In the genomic region with DNA sequence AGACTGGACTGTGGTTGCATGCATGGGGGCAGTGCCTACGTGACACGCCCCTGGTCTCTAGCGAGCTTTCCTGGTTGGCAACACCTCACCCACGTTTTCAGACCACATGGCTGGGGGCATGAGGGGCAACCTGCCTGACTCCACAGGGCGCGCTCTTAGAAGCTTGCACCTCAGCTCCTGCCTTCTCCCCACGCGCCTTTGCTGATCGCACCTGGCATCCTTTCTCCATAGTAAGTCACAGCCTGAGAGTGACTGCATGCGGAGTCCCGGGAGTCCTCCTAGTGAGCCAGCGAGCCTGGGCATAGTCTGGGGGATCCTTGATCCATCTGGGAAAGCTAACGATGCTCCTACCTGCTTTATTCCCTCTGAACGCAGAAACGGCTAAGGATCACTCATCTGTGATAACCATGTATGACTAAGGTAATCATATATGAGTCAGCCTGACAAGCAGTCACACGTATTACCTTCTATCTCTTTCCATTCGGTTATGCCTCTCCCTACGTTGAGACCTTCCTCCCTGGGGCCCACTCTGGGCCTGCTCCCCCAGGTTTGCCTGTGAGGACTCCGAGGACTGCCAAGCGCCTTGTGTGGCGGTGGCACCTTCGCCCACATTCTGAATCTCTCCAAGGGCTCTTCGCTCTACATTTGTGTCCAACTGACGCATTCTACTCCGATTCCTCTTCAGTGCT, we compare ENCODE assay signal across 19 cellular contexts. TPM values are rescaled to one million over a fixed set of nuclear protein-coding genes. Genes with fewer than 3 reads are reported as not detected.
DNase-seq lines count a peak whose midpoint lies in the region; ATAC-seq and TF ChIP-seq lines count a peak whose summit lies in the region.
"Had no signal": no experiment of that assay in that cellular context is flagged by ENCODE, and none has a peak within 500 bp of the region (broad histone marks: within the 10 kb centered on the region; RNA-seq: fewer than 3 reads in every experiment).

No MANE protein-coding gene starts in this region.

- H3K27me3 ChIP-seq in GM23338 (ENCODE audit: insufficient read depth) (peaks cover 10% of the 10 kb centered on the region), mammary epithelial cell (ENCODE audit: insufficient read depth, low read length) (no peaks in the 10 kb centered on the region), neuronal stem cell (ENCODE audit: control insufficient read depth in 3 of 3, insufficient read depth in 3 of 3, low read depth in 1 of 3, low read length in 3 of 3) (peaks cover 0 to 8% (median 0%) of the 10 kb centered on the region in 3 experiments), MG63 (no peaks in the 10 kb centered on the region)
- H3K27me3 ChIP-seq in CD8-positive, alpha-beta T cell (ENCODE audit: insufficient read depth, low read length), result no peaks in the 10 kb centered on the region
- H3K27me3 ChIP-seq: pancreas had no signal

- no peaks in the 10 kb centered on the region for H3K9me2 ChIP-seq in GM23338 (ENCODE audit: insufficient read depth)

- no peak overlapping the region for H2BK5ac ChIP-seq in neuronal stem cell (ENCODE audit: low read length)

- no peak for TF ChIP-seq CTCF in GM23338 (conservative IDR thresholded peaks at IDR 0.05; ENCODE audit: low read depth in 2 of 2)
- no peak for TF ChIP-seq CTCF in mammary epithelial cell (conservative IDR thresholded peaks at IDR 0.05 in 1 of 2, IDR thresholded peaks at IDR 0.05 in 1 of 2; ENCODE audit: extremely low read depth in 1 of 2, insufficient read depth in 1 of 2, low read depth in 1 of 2, low read length in 2 of 2)
- TF ChIP-seq CTCF in CD8-positive, alpha-beta T cell (IDR thresholded peaks at IDR 0.05), result no peak

- no peak for DNase-seq in GM23338 (ENCODE audit: low spot score)
- peak; percentile 75 for DNase-seq in NCI-H226
- peak; percentile 71 for DNase-seq in mammary epithelial cell
- DNase-seq in neuronal stem cell (ENCODE audit: low spot score), result no peak
- DNase-seq in CD8-positive, alpha-beta T cell, result no peak
- no peak for DNase-seq in MG63
- DNase-seq: activated CD8-positive, alpha-beta T cell treated with anti-CD3 and anti-CD28 coated beads for 36 hours; activated naive CD4-positive, alpha-beta T cell treated with Interleukin-2 at 50 U/mL for 16 hours; central memory CD4-positive, alpha-beta T cell; COR-L47; H9; left cardiac atrium; naive thymus-derived CD8-positive, alpha-beta T cell; NCI-H2227 treated with DMSO at 0.1 percent for 48 hours; stimulated activated naive CD4-positive, alpha-beta T cell treated with Interleukin-2 at 50 U/mL for 16 hours; T-helper 2 cell; transverse colon had no signal

- H3K79me1 ChIP-seq in neuronal stem cell (ENCODE audit: low read depth, low read length), result peaks cover 3% of the 10 kb centered on the region

- intact Hi-C loops in mammary epithelial cell (cut with micrococcal nuclease), result no loop called here
- intact Hi-C loops in CD8-positive, alpha-beta T cell (cut with DNase I, micrococcal nuclease), result no loop called here

- H2BK15ac ChIP-seq in neuronal stem cell (ENCODE audit: low read length), result no peak overlapping the region

- H3K79me2 ChIP-seq in GM23338 (replicated peaks; ENCODE audit: insufficient read depth) (peaks cover 38% of the 10 kb centered on the region), mammary epithelial cell (ENCODE audit: insufficient read depth, low read length) (peaks cover 37% of the 10 kb centered on the region)

- H3K36me3 Mint-ChIP-seq in GM23338 (ENCODE audit: low read depth), result peaks cover 39% of the 10 kb centered on the region
- H3K36me3 Mint-ChIP-seq in CD8-positive, alpha-beta T cell, result peaks cover 38% of the 10 kb centered on the region

- no peak overlapping the region for H3K14ac ChIP-seq in neuronal stem cell (ENCODE audit: low read length)

- no peak overlapping the region for H3K18ac ChIP-seq in neuronal stem cell (ENCODE audit: low read length)

- CTCF ChIA-PET in mammary epithelial cell (lab: Charles Lee; ENCODE audit: low non-redundant PET), result no interaction called here
- CTCF ChIA-PET in CD8-positive, alpha-beta T cell (lab: Charles Lee), result no interaction called here

- H3K27ac ChIP-seq in GM23338 (ENCODE audit: low read depth) (peak overlapping the region; percentile 32; the same call in 1 of the 2 replicates), mammary epithelial cell (ENCODE audit: insufficient read depth, low read depth, low read length) (no peak overlapping the region), neuronal stem cell (replicated peaks; ENCODE audit: low read length) (no peak overlapping the region)
- H3K27ac ChIP-seq in CD8-positive, alpha-beta T cell (ENCODE audit: low read depth, low read length), result no peak overlapping the region
- H3K27ac ChIP-seq: pancreas, transverse colon had no signal

- peaks cover 17% of the 10 kb centered on the region; the same call in 1 of the 2 replicates for H3F3A ChIP-seq in GM23338 (replicated peaks; ENCODE audit: low read depth)

- peaks cover 10% of the 10 kb centered on the region; the same call in 1 of the 2 replicates for H3K4me1 ChIP-seq in GM23338 (ENCODE audit: insufficient read depth)
- H3K4me1 ChIP-seq in mammary epithelial cell (ENCODE audit: insufficient read depth, low read length), result peaks cover 25% of the 10 kb centered on the region
- H3K4me1 ChIP-seq in neuronal stem cell (ENCODE audit: control insufficient read depth in 2 of 2, insufficient read depth in 1 of 2, low read depth in 1 of 2, low read length in 2 of 2), result peaks cover 6 to 9% of the 10 kb centered on the region in 2 donors
- H3K4me1 ChIP-seq in CD8-positive, alpha-beta T cell (ENCODE audit: insufficient read depth, low read length), result peaks cover 13% of the 10 kb centered on the region

- ATAC-seq in GM23338 (no peak), GM18517 (IDR thresholded peaks at IDR 0.05; ENCODE audit: unreplicated experiment) (no peak)
- no peak for ATAC-seq in CD8-positive, alpha-beta T cell
- ATAC-seq: activated CD8-positive, alpha-beta T cell treated with anti-CD3 and anti-CD28 coated beads for 36 hours; left cardiac atrium; naive thymus-derived CD8-positive, alpha-beta T cell; pancreas had no signal

- H3K4ac ChIP-seq in neuronal stem cell (ENCODE audit: low read length), result no peak overlapping the region

- no peak overlapping the region for H2BK120ac ChIP-seq in neuronal stem cell (ENCODE audit: low read depth, low read length)

- H2AK5ac ChIP-seq in neuronal stem cell (ENCODE audit: low read depth, low read length), result no peak overlapping the region

- H4K20me1 ChIP-seq in GM23338 (replicated peaks; ENCODE audit: insufficient read depth) (peaks cover 23% of the 10 kb centered on the region), mammary epithelial cell (ENCODE audit: insufficient read depth, low read length) (peaks cover 2% of the 10 kb centered on the region)

- H3K4me3 ChIP-seq in GM23338, result no peak overlapping the region
- no peak overlapping the region for H3K4me3 ChIP-seq in mammary epithelial cell (replicated peaks in 1 of 3; ENCODE audit: insufficient read depth in 1 of 3, low read depth in 2 of 3, low read length in 3 of 3)
- H3K4me3 ChIP-seq in neuronal stem cell (ENCODE audit: low read length in 2 of 2), result no peak overlapping the region
- H3K4me3 ChIP-seq in CD8-positive, alpha-beta T cell (ENCODE audit: low read depth, low read length), result no peak overlapping the region
- H3K4me3 ChIP-seq in MG63, result no peak overlapping the region
- H3K4me3 ChIP-seq: pancreas, transverse colon had no signal

- peaks cover 7% of the 10 kb centered on the region for H3K27me3 Mint-ChIP-seq in GM23338 (ENCODE audit: insufficient read depth, low read depth, poor library complexity)
- no peaks in the 10 kb centered on the region for H3K27me3 Mint-ChIP-seq in CD8-positive, alpha-beta T cell (ENCODE audit: low read depth)
- H3K27me3 Mint-ChIP-seq: activated CD8-positive, alpha-beta T cell treated with anti-CD3 and anti-CD28 coated beads for 36 hours; naive thymus-derived CD8-positive, alpha-beta T cell had no signal

- H2BK12ac ChIP-seq in neuronal stem cell (ENCODE audit: low read length), result no peak overlapping the region

- no peak overlapping the region for H3K4me3 Mint-ChIP-seq in GM23338
- H3K4me3 Mint-ChIP-seq in CD8-positive, alpha-beta T cell, result no peak overlapping the region
- H3K4me3 Mint-ChIP-seq: activated CD8-positive, alpha-beta T cell treated with anti-CD3 and anti-CD28 coated beads for 36 hours; H9 had no signal

- H3K9me3 Mint-ChIP-seq in GM23338, result no peaks in the 10 kb centered on the region
- H3K9me3 Mint-ChIP-seq in CD8-positive, alpha-beta T cell, result no peaks in the 10 kb centered on the region
- H3K9me3 Mint-ChIP-seq: activated CD8-positive, alpha-beta T cell treated with anti-CD3 and anti-CD28 coated beads for 36 hours; H9; naive thymus-derived CD8-positive, alpha-beta T cell had no signal

- peaks cover 21% of the 10 kb centered on the region for H3K4me1 Mint-ChIP-seq in GM23338
- peaks cover 17% of the 10 kb centered on the region for H3K4me1 Mint-ChIP-seq in CD8-positive, alpha-beta T cell (ENCODE audit: low read depth)

- dilution Hi-C loops in mammary epithelial cell (cut with HindIII; ENCODE audit: low sequenced_read_pairs), result loop anchor here (5.0 to 10.0 kb wide), 3 partner anchors 40 to 80 kb away; partner anchors contain the start of genes COL9A3, GID8 and MRGBP

- no peak overlapping the region for H4K8ac ChIP-seq in neuronal stem cell (ENCODE audit: low read depth, low read length)

- peak overlapping the region; percentile 61 for H3K23ac ChIP-seq in neuronal stem cell (ENCODE audit: low read depth, low read length, poor library complexity)

- H4K91ac ChIP-seq in neuronal stem cell (ENCODE audit: low read depth, low read length, poor library complexity), result no peak overlapping the region

- no peak overlapping the region for H3K27ac Mint-ChIP-seq in GM23338
- no peak overlapping the region for H3K27ac Mint-ChIP-seq in CD8-positive, alpha-beta T cell
- H3K27ac Mint-ChIP-seq: activated CD8-positive, alpha-beta T cell treated with anti-CD3 and anti-CD28 coated beads for 36 hours; naive thymus-derived CD8-positive, alpha-beta T cell had no signal

- POLR2A ChIA-PET in CD8-positive, alpha-beta T cell (lab: Charles Lee), result no interaction called here

- no TSS peak for BruUV-seq in mammary epithelial cell (replicated peaks; lab: Mats Ljungman, UMichigan)

- no peak overlapping the region for H3K9ac ChIP-seq in mammary epithelial cell (ENCODE audit: insufficient read depth, low read length)
- H3K9ac ChIP-seq in neuronal stem cell (ENCODE audit: low read depth, low read length, poor library complexity), result peak overlapping the region; percentile 64

- H3K9me3 ChIP-seq in mammary epithelial cell (replicated peaks; ENCODE audit: insufficient read depth, low read length) (no peaks in the 10 kb centered on the region), neuronal stem cell (replicated peaks in 1 of 2; ENCODE audit: control insufficient read depth in 2 of 2, insufficient read depth in 1 of 2, low read depth in 1 of 2, low read length in 2 of 2) (no peaks in the 10 kb centered on the region), MG63 (no peaks in the 10 kb centered on the region)
- no peaks in the 10 kb centered on the region for H3K9me3 ChIP-seq in CD8-positive, alpha-beta T cell (ENCODE audit: low read length)
- H3K9me3 ChIP-seq: pancreas, transverse colon had no signal

- H3K36me3 ChIP-seq in GM23338 (ENCODE audit: insufficient read depth), result peaks cover 27% of the 10 kb centered on the region
- H3K36me3 ChIP-seq in mammary epithelial cell (ENCODE audit: insufficient read depth, low read length), result no peaks in the 10 kb centered on the region
- H3K36me3 ChIP-seq in neuronal stem cell (replicated peaks in 1 of 2; ENCODE audit: control insufficient read depth in 2 of 2, insufficient read depth in 2 of 2, low read length in 2 of 2), result peaks cover 29 to 71% of the 10 kb centered on the region in 2 donors
- peaks cover 17% of the 10 kb centered on the region for H3K36me3 ChIP-seq in CD8-positive, alpha-beta T cell (ENCODE audit: insufficient read depth, low read length)
- H3K36me3 ChIP-seq in MG63, result peaks cover 63% of the 10 kb centered on the region

- no peak overlapping the region for H2AFZ ChIP-seq in GM23338
- H2AFZ ChIP-seq in mammary epithelial cell (ENCODE audit: low read depth, low read length), result no peak overlapping the region
- no peak overlapping the region for H2AFZ ChIP-seq in neuronal stem cell (ENCODE audit: low read length)

- WGBS in mammary epithelial cell (ENCODE audit: low coverage, missing lambda C conversion rate), result 72% methylated on average over 25 of the region's 25 CpGs
- WGBS in neuronal stem cell (ENCODE audit: extremely low coverage in 2 of 2, insufficient read length in 2 of 2, insufficient replicate concordance in 1 of 2), 2 donors, result no CpG with 5 or more reads among the region's 25 CpGs

- in situ Hi-C loops in mammary epithelial cell (cut with MboI; ENCODE audit: low sequenced_read_pairs in 2 of 2), result no loop called here

- H3K4me2 ChIP-seq in GM23338 (no peak overlapping the region), mammary epithelial cell (ENCODE audit: insufficient read depth, low read depth, low read length) (peak overlapping the region; percentile 10), neuronal stem cell (ENCODE audit: insufficient read depth, low read length, poor library complexity, severe bottlenecking) (no peak overlapping the region)

RNA-seq across cellular contexts. Expression of gene TCFL5, which starts 4.5 kb away (rescaled TPM):
- 18.8 and 19.3 TPM in 2 replicates for total RNA-seq in GM23338 (2014; rRNA removed; shearing (Covaris generic))
- polyA plus RNA-seq in GM23338 (2016; fragmentation: Nextera tagmentation; extraction: Ambion mirVana) (5.4 and 5.8 TPM in 2 replicates), mammary epithelial cell (6.5 TPM)
- total RNA-seq in mammary epithelial cell, result 10 to 100 TPM in 1 of 2 donors, 1 to 10 TPM in 1; 8.1 to 11.7 TPM
- 1.9 TPM for polyA minus RNA-seq in mammary epithelial cell
- 14.5 TPM for polyA plus RNA-seq in neuronal stem cell (2013, experiment 1 of 2)
- 15.3 TPM for polyA plus RNA-seq in neuronal stem cell (2013, experiment 2 of 2)
- 1 to 10 TPM; 4.3 to 4.8 TPM for total RNA-seq in CD8-positive, alpha-beta T cell
- total RNA-seq in MG63 (2014; rRNA removed; shearing (Covaris generic); ENCODE audit: low replicate concordance), result 16.0 and 25.4 TPM in 2 replicates

RNA-seq across cellular contexts. Expression of gene COL9A3, which starts 40.2 kb away (rescaled TPM):
- total RNA-seq in GM23338 (2014; rRNA removed; shearing (Covaris generic)), result 110 and 113 TPM in 2 replicates
- 74.9 and 79.4 TPM in 2 replicates for polyA plus RNA-seq in GM23338 (2016; fragmentation: Nextera tagmentation; extraction: Ambion mirVana)
- under 1 TPM in 1 of 2 donors, not detected in 1; 0.67 TPM for total RNA-seq in mammary epithelial cell
- 0.16 TPM for polyA plus RNA-seq in mammary epithelial cell
- polyA minus RNA-seq in mammary epithelial cell, result not detected
- polyA plus RNA-seq in neuronal stem cell (2013, experiment 1 of 2), result 77.2 TPM
- polyA plus RNA-seq in neuronal stem cell (2013, experiment 2 of 2), result 77.0 TPM
- total RNA-seq in CD8-positive, alpha-beta T cell, result not detected
- 2.8 TPM in 1 of 2 replicates, not detected in the other for total RNA-seq in MG63 (2014; rRNA removed; shearing (Covaris generic); ENCODE audit: low replicate concordance)
- total RNA-seq: activated CD8-positive, alpha-beta T cell treated with anti-CD3 and anti-CD28 coated beads for 36 hours had no signal

RNA-seq across cellular contexts. Expression of gene OGFR, which starts 52.4 kb away (rescaled TPM):
- total RNA-seq in GM23338 (2014; rRNA removed; shearing (Covaris generic)), result 48.8 and 50.6 TPM in 2 replicates
- polyA plus RNA-seq in GM23338 (2016; fragmentation: Nextera tagmentation; extraction: Ambion mirVana) (9.6 and 12.3 TPM in 2 replicates), mammary epithelial cell (20.6 TPM)
- total RNA-seq in mammary epithelial cell, result 10 to 100 TPM; 12.7 to 30.0 TPM
- polyA minus RNA-seq in mammary epithelial cell, result 12.4 TPM
- polyA plus RNA-seq in neuronal stem cell (2013, experiment 1 of 2), result 15.0 TPM
- 14.7 TPM for polyA plus RNA-seq in neuronal stem cell (2013, experiment 2 of 2)
- total RNA-seq in CD8-positive, alpha-beta T cell, result 10 to 100 TPM; 47.8 to 52.2 TPM
- total RNA-seq in MG63 (2014; rRNA removed; shearing (Covaris generic); ENCODE audit: low replicate concordance), result 67.7 and 72.3 TPM in 2 replicates

Comparison
In these comparisons a context has a peak if more than half of its experiments do, and no peak if none do; other contexts are left out.
1. DNase-seq: peak in NCI-H226 (single experiment) and mammary epithelial cell (single experiment); none in GM23338 (single experiment), neuronal stem cell (single experiment), CD8-positive, alpha-beta T cell (0 of 7) and MG63 (single experiment).
2. RNA of gene COL9A3, which starts 40.2 kb away (total RNA-seq): 110 to 113 TPM in GM23338; 2.8 TPM in MG63, 0.67 TPM in mammary epithelial cell and not detected in CD8-positive, alpha-beta T cell; every median in the first group is over 10 times any median in the second.